ENCODE assay signal across 18 cellular contexts in the genomic region with DNA sequence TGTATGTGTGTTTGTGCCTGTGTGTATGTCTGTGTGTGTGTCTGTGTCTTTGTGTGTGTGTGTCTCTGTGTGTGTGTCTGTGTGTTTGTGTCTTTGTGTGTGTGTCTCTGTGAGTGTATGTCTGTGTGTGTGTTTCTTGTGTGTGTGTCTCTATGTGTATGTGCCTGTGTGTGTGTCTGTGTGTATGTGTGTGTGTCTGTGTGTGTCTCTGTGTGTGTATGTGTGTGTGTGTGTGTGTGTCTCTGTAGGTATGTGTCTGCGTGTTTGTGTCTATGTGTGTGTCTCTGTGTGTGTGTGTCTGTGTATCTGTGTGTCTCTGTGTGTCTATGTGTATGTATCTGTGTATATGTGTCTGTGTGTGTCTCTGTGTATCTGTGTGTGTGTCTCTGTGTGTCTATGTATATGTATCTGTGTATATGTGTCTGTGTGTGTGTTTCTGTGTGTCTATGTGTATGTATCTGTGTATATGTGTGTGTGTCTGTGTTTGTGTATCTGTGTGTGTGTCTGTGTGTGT.
A peak's percentile ranks its signal among the peaks of the same experiment; 100 is the strongest.
DNase-seq lines count a peak whose midpoint lies in the region; ATAC-seq, FAIRE-seq and TF ChIP-seq lines count a peak whose summit lies in the region.
"Had no signal": no experiment of that assay in that cellular context is flagged by ENCODE, and none has a peak within 500 bp of the region (broad histone marks: within the 10 kb centered on the region; RNA-seq: fewer than 3 reads in every experiment).

No MANE protein-coding gene starts in this region.

- H3K56ac ChIP-seq in IMR-90 (ENCODE audit: extremely low read depth, insufficient read depth, low read length), result no peak overlapping the region
- H3K56ac ChIP-seq in H1 (replicated peaks; ENCODE audit: insufficient read length, low read depth, low read length), result peak overlapping the region; percentile 92

- H4K8ac ChIP-seq in IMR-90 (ENCODE audit: low read depth in 2 of 2, low read length in 2 of 2) (no peak overlapping the region), H1 (ENCODE audit: extremely low read depth, insufficient read depth, low read length) (no peak overlapping the region)

- H4K91ac ChIP-seq in IMR-90 (ENCODE audit: insufficient read depth, low read depth, low read length), result no peak overlapping the region
- no peak overlapping the region for H4K91ac ChIP-seq in H1 (replicated peaks; ENCODE audit: insufficient read length, low read length)

- H2AK9ac ChIP-seq in IMR-90 (replicated peaks; ENCODE audit: low read depth, low read length, poor library complexity), result no peak overlapping the region

- no peak overlapping the region for H3K4ac ChIP-seq in IMR-90 (ENCODE audit: low read depth, low read length)
- no peak overlapping the region for H3K4ac ChIP-seq in H1 (replicated peaks; ENCODE audit: insufficient read length, low read depth, low read length)

- no peak overlapping the region for H2BK12ac ChIP-seq in H1 (ENCODE audit: low read depth, low read length)

- no peaks in the 10 kb centered on the region for H3K36me3 ChIP-seq in IMR-90 (ENCODE audit: control insufficient read depth, insufficient read depth, low read length)
- peaks cover 0 to 7% (median 2%) of the 10 kb centered on the region in 4 experiments; a peak in 3 of 8 replicates for H3K36me3 ChIP-seq in H1 (ENCODE audit: control insufficient read depth in 2 of 4, insufficient read depth in 4 of 4, low read length in 3 of 4)
- H3K36me3 ChIP-seq in spleen, result no peaks in the 10 kb centered on the region

- H3K9me3 ChIP-seq in IMR-90 (ENCODE audit: control insufficient read depth, insufficient read depth, low read length) (peaks cover 4% of the 10 kb centered on the region; the same call in 1 of the 2 replicates), H1 (ENCODE audit: insufficient read depth in 2 of 2, low read depth in 1 of 2, low read length in 1 of 2) (0 out of 4 replicates have a peak, but pooled peaks cover 0 to 5% of the 10 kb centered on the region in 2 experiments), spleen (no peaks in the 10 kb centered on the region)
- H3K9me3 ChIP-seq: Caco-2 had no signal

- DNase-seq in GM18507 (ENCODE audit: extremely low spot score, insufficient read length, low read depth), result no peak
- no peak for DNase-seq in IMR-90
- no peak for DNase-seq in H1 (ENCODE audit: low read depth in 1 of 2, low spot score in 2 of 2)
- DNase-seq in urothelium cell line (ENCODE audit: low spot score), result no peak
- DNase-seq in spleen, result no peak
- no peak for DNase-seq in SHP77 treated with DMSO at 0.1 percent for 48 hours (lab: John Stamatoyannopoulos, UW)
- DNase-seq: AML-193; Caco-2; CD4-positive, alpha-beta T cell; GOT3; H9; HFFc6 had no signal

- TF ChIP-seq CTCF in IMR-90 (conservative IDR thresholded peaks at IDR 0.05; ENCODE audit: low read depth, low read length) (no peak), H1 (IDR thresholded peaks at IDR 0.05; ENCODE audit: control extremely low read depth in 1 of 3, insufficient read depth in 1 of 3, low read depth in 1 of 3, low read length in 3 of 3) (no peak), spleen (IDR thresholded peaks at IDR 0.05 in 8 of 11, conservative IDR thresholded peaks at IDR 0.05 in 3 of 11) (no peak)

- no TSS peak for BruUV-seq in IMR-90 (replicated peaks; lab: Mats Ljungman, UMichigan)

- H2BK5ac ChIP-seq in IMR-90 (ENCODE audit: low read depth, low read length, poor library complexity, severe bottlenecking), result peak overlapping the region; percentile 91
- 0 out of 2 replicates have a peak overlapping the region, but pooled peaks have one; percentile 13 for H2BK5ac ChIP-seq in H1 (ENCODE audit: low read depth, low read length)

- H3K23ac ChIP-seq in IMR-90 (ENCODE audit: low read depth, low read length) (no peak overlapping the region), H1 (ENCODE audit: insufficient read length) (no peak overlapping the region)

- H3K9me1 ChIP-seq in IMR-90 (ENCODE audit: insufficient read depth, low read length), result no peaks in the 10 kb centered on the region

- dilution Hi-C loops in IMR-90 (cut with HindIII; ENCODE audit: low sequenced_read_pairs, unreplicated experiment), result no loop called here

- H4K20me1 ChIP-seq in IMR-90 (ENCODE audit: insufficient read depth, low read length), result no peaks in the 10 kb centered on the region
- H4K20me1 ChIP-seq in H1 (replicated peaks in 1 of 2; ENCODE audit: control insufficient read depth in 1 of 2, insufficient read depth in 2 of 2, low read length in 2 of 2), result peaks cover 0 to 6% of the 10 kb centered on the region in 2 experiments

- TF ChIP-seq POLR2A in IMR-90 (IDR thresholded peaks at IDR 0.05; ENCODE audit: low read depth, low read length), result no peak
- no peak for TF ChIP-seq POLR2A in H1 (IDR thresholded peaks at IDR 0.05; ENCODE audit: control extremely low read depth in 1 of 2, low read depth in 2 of 2, low read length in 2 of 2)
- no peak for TF ChIP-seq POLR2A in spleen (IDR thresholded peaks at IDR 0.05)

- WGBS in IMR-90 (ENCODE audit: extremely low coverage in 2 of 2, insufficient read length in 1 of 2), 2 experiments, result no CpG with 5 or more reads among the region's 1 CpG
- 91% methylated on average over 1 of the region's 1 CpG; no CpG with 5 or more reads in 1 of the 2 experiments for WGBS in H1 (ENCODE audit: extremely low coverage in 1 of 2, insufficient coverage in 1 of 2, insufficient read length in 1 of 2, insufficient replicate concordance in 2 of 2, low coverage in 1 of 2, low lambda C conversion rate in 2 of 2, missing lambda C conversion rate in 1 of 2), 2 experiments
- WGBS in spleen, 5 donors, result 84 to 100% (median 91%) methylated on average over 1 of the region's 1 CpG

- H3K79me2 ChIP-seq in H1 (ENCODE audit: control insufficient read depth in 1 of 2, insufficient read depth in 2 of 2, low read length in 2 of 2), result no peaks in the 10 kb centered on the region

- H2AK5ac ChIP-seq in IMR-90 (ENCODE audit: low read depth, low read length), result no peak overlapping the region
- no peak overlapping the region for H2AK5ac ChIP-seq in H1 (ENCODE audit: low read depth, low read length)

- H3K27ac ChIP-seq in IMR-90 (ENCODE audit: insufficient read depth, low read length), result no peak overlapping the region
- H3K27ac ChIP-seq in H1 (ENCODE audit: low read depth, low read length), result no peak overlapping the region
- H3K27ac ChIP-seq in spleen, result no peak overlapping the region
- H3K27ac ChIP-seq: C4-2B, KMS-11 had no signal

- H2AFZ ChIP-seq in IMR-90 (replicated peaks; ENCODE audit: low read length, poor library complexity) (no peak overlapping the region), H1 (ENCODE audit: low read length) (no peak overlapping the region)

- H3K79me1 ChIP-seq in IMR-90 (ENCODE audit: low read depth in 1 of 2, low read length in 2 of 2) (no peaks in the 10 kb centered on the region), H1 (ENCODE audit: low read depth, low read length) (no peaks in the 10 kb centered on the region)

- H3K4me2 ChIP-seq in IMR-90 (ENCODE audit: low read depth, low read length) (no peak overlapping the region), H1 (ENCODE audit: insufficient read depth in 1 of 2, low read depth in 2 of 2, low read length in 2 of 2) (no peak overlapping the region)
- H3K4me2 ChIP-seq: KMS-11 had no signal

- intact Hi-C loops in IMR-90 (cut with micrococcal nuclease) (no loop called here), spleen (cut with DNase I; ENCODE audit: low total_unique reads) (no loop called here)

- no peak overlapping the region for H4K5ac ChIP-seq in IMR-90 (ENCODE audit: low read depth, low read length)
- no peak overlapping the region for H4K5ac ChIP-seq in H1 (ENCODE audit: insufficient read length, low read depth, low read length)

- H3K27me3 ChIP-seq in IMR-90 (ENCODE audit: control insufficient read depth, insufficient read depth, low read length), result no peaks in the 10 kb centered on the region
- H3K27me3 ChIP-seq in H1 (replicated peaks in 1 of 4; ENCODE audit: control insufficient read depth in 3 of 4, extremely low read depth in 1 of 4, insufficient read depth in 3 of 4, low read length in 3 of 4), result no peaks in the 10 kb centered on the region
- peaks cover 0 to 11% (median 0%) of the 10 kb centered on the region in 7 donors for H3K27me3 ChIP-seq in spleen (replicated peaks in 1 of 7)

- H2BK120ac ChIP-seq in IMR-90 (ENCODE audit: low read depth, low read length), result no peak overlapping the region
- no peak overlapping the region for H2BK120ac ChIP-seq in H1 (replicated peaks; ENCODE audit: low read depth, low read length)

- TF ChIP-seq EP300 in H1 (IDR thresholded peaks at IDR 0.05; ENCODE audit: borderline replicate concordance in 1 of 2, low read depth in 2 of 2, low read length in 2 of 2), result no peak

- H2BK15ac ChIP-seq in IMR-90 (ENCODE audit: low read depth, low read length), result no peak overlapping the region
- no peak overlapping the region for H2BK15ac ChIP-seq in H1 (ENCODE audit: low read length)

- H3K4me3 ChIP-seq in IMR-90 (ENCODE audit: insufficient read depth, low read depth, low read length), result no peak overlapping the region
- no peak overlapping the region for H3K4me3 ChIP-seq in H1 (ENCODE audit: extremely low read depth in 1 of 4, insufficient read depth in 2 of 4, low read depth in 3 of 4, low read length in 4 of 4)
- no peak overlapping the region for H3K4me3 ChIP-seq in spleen

- no peak for TF ChIP-seq RAD21 in IMR-90 (IDR thresholded peaks at IDR 0.05; ENCODE audit: low read length)
- no peak for TF ChIP-seq RAD21 in H1 (IDR thresholded peaks at IDR 0.05 in 1 of 2, conservative IDR thresholded peaks at IDR 0.05 in 1 of 2; ENCODE audit: low read depth in 2 of 2, low read length in 2 of 2)

- no peak overlapping the region for H2BK20ac ChIP-seq in IMR-90 (ENCODE audit: low read depth, low read length)
- H2BK20ac ChIP-seq in H1 (ENCODE audit: low read length), result no peak overlapping the region

- no peak for ATAC-seq in IMR-90 (ENCODE audit: low read depth)
- ATAC-seq in HG02970 (IDR thresholded peaks at IDR 0.05; ENCODE audit: low FRiP score, unreplicated experiment), result no peak

- FAIRE-seq in GM18507 (lab: Jason Lieb, UNC), result peak; percentile 56
- no peak for FAIRE-seq in H1 (lab: Jason Lieb, UNC)
- peak; percentile 88 for FAIRE-seq in urothelium cell line (lab: Jason Lieb, UNC)
- FAIRE-seq: D721Med, G401.6, GM12892 had no signal

- in situ Hi-C loops in IMR-90 (cut with MboI; ENCODE audit: low sequenced_read_pairs), result no loop called here

- H3K18ac ChIP-seq in IMR-90 (ENCODE audit: low read depth, low read length) (no peak overlapping the region), H1 (ENCODE audit: extremely low read depth, low read length) (no peak overlapping the region)

- H3K9ac ChIP-seq in IMR-90 (ENCODE audit: low read depth, low read length) (no peak overlapping the region), H1 (replicated peaks in 1 of 4; ENCODE audit: extremely low read depth in 1 of 4, low read depth in 3 of 4, low read length in 3 of 4) (no peak overlapping the region)
- H3K9ac ChIP-seq: KMS-11 had no signal

- POLR2A ChIA-PET in IMR-90 (lab: Charles Lee; ENCODE audit: unreplicated experiment) (no interaction called here), H1 (lab: Charles Lee; ENCODE audit: partially characterized antibody) (no interaction called here)

- H3K4me1 ChIP-seq in IMR-90 (ENCODE audit: control insufficient read depth, insufficient read depth, low read length) (no peaks in the 10 kb centered on the region), H1 (replicated peaks in 1 of 4; ENCODE audit: control insufficient read depth in 3 of 4, insufficient read depth in 4 of 4, low read length in 3 of 4) (no peaks in the 10 kb centered on the region), spleen (no peaks in the 10 kb centered on the region)
- H3K4me1 ChIP-seq: Caco-2 had no signal

- CTCF ChIA-PET in IMR-90 (lab: Yijun Ruan, JAX) (no interaction called here), H1 (lab: Charles Lee; ENCODE audit: partially characterized antibody) (interaction anchor here (0.6 kb wide), 1 partner anchor 1318 kb away, joined by 6 read pairs; no protein-coding TSS in a partner anchor)

- H3K23me2 ChIP-seq in H1 (ENCODE audit: low read depth, low read length), result peaks cover 7% of the 10 kb centered on the region; the same call in 1 of the 2 replicates

- H3K14ac ChIP-seq in IMR-90 (replicated peaks; ENCODE audit: low read depth, low read length), result no peak overlapping the region
- H3K14ac ChIP-seq in H1 (ENCODE audit: insufficient read length), result no peak overlapping the region
